ENCODE assay signal across 1 cellular context in the genomic region with DNA sequence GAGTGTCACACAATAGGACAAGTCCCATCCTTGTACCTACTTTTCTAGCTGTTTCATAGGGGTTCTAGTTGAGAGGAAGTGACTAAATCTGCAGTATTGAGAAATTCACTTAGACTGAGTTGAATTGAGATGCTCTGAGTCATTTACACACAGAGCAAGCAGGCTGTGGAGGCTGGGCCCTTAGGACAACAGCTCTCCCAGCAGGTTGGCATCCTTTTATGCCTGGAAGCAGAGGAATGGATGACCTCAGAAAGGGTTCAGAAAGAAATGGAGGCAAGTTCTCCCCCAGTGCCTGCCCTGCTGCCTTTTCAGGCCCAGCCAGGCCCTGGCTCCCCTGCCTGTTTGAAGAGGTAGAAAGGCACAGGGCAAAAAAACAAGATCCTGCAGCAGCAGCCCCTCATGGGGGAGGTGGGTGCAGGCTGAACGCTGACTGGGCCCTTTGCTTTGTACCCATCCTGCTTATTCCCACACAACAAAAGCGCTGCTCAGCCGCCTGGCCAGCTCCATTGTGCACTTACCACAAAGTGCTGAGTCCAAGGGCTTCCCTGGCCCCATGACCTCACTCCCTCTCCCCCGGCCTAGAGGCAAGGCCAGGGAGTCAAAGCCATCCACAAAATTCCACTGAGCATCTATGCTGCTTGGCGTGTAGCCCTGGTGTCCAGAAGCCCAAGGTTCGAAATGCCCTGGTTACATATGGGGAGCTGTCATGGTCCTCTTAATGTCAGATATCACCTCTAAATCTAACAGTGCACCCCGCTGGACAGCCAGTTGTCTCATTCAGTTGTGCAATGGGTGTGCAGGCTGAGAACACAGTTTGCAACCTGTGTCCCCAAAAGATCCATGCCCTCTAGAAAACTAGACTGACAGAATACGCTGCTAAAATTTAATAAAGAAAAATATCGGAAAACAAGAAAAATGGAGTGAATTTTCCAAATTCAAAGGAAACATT.
TF ChIP-seq lines count a peak whose summit lies in the region.

No MANE protein-coding gene starts in this region.

TF ChIP-seq in IMR-90, 13 proteins besides CTCF, POLR2A, EP300 and RAD21 (continued from another document):
- no peak for TF ChIP-seq MAFK (IDR thresholded peaks at IDR 0.05; ENCODE audit: low read depth, low read length)
- TF ChIP-seq CEBPB (IDR thresholded peaks at IDR 0.05; ENCODE audit: low read depth, low read length): peak; percentile 98
- TF ChIP-seq RCOR1 (IDR thresholded peaks at IDR 0.05; ENCODE audit: insufficient replicate concordance, low read length): peak; percentile 75
- peak; percentile 91 for TF ChIP-seq FOS (IDR thresholded peaks at IDR 0.05; ENCODE audit: low read depth, low read length)
